In genomic region chr16:23745263-23745662, GRCh38 we compare ENCODE assay signal across 26 cellular contexts. TPM values are rescaled to one million over a fixed set of nuclear protein-coding genes. Genes with fewer than 3 reads are reported as not detected.
DNase-seq lines count a peak whose midpoint lies in the region; ATAC-seq and TF ChIP-seq lines count a peak whose summit lies in the region.
"Had no signal": no experiment of that assay in that cellular context is flagged by ENCODE, and none has a peak within 500 bp of the region (broad histone marks: within the 10 kb centered on the region; RNA-seq: fewer than 3 reads in every experiment).

No MANE protein-coding gene starts in this region.

- H3K4me3 ChIP-seq in mucosa of descending colon (no peak overlapping the region), transverse colon (no peak overlapping the region)
- H3K4me3 ChIP-seq: BLaER1, GM12878 had no signal

- no peaks in the 10 kb centered on the region for H3K9me3 ChIP-seq in mucosa of descending colon
- H3K9me3 ChIP-seq in transverse colon, result no peaks in the 10 kb centered on the region
- H3K9me3 ChIP-seq: BE2C, BLaER1 had no signal

- no peak for TF ChIP-seq EP300 in transverse colon (IDR thresholded peaks at IDR 0.05; ENCODE audit: low read depth)

- ATAC-seq in mucosa of descending colon (peak; percentile 88), GM18498 (IDR thresholded peaks at IDR 0.05; ENCODE audit: unreplicated experiment) (no peak), HG03342 (IDR thresholded peaks at IDR 0.05; ENCODE audit: unreplicated experiment) (no peak)
- ATAC-seq: GM12878 had no signal

- 60% methylated on average over 4 of the region's 4 CpGs; no CpG with 5 or more reads in 1 of the 2 donors for WGBS in transverse colon (ENCODE audit: low coverage in 1 of 2), 2 donors

- DNase-seq in islet precursor cell (peak; percentile 14), mucosa of descending colon (no peak), transverse colon (no peak), HUDEP-2 (lab: John Stamatoyannopoulos, UW; ENCODE audit: unreplicated experiment in 76 of 76) (no peak)
- DNase-seq: 8988T; ACHN; BE2C; C1 segment of cervical spinal cord; CD4-positive, alpha-beta memory T cell; CD4-positive, CD25-positive, alpha-beta regulatory T cell; CD8-positive, alpha-beta memory T cell; COR-L47; DMS 273 treated with DMSO at 0.1 percent for 48 hours; DMS153; DMS53; DMS79; DND-41; EL; GDM1 had no signal

- H3K27ac ChIP-seq in transverse colon, result peak overlapping the region in 3 of 4 donors; percentile 22 to 62 (median 38)
- H3K27ac ChIP-seq: BLaER1 had no signal

- in situ Hi-C loops in transverse colon (cut with MboI; ENCODE audit: low pct_ligation_motif_present in 1 of 4, low pct_unique_long_range_greater_than_20kb in 1 of 4, low sequenced_read_pairs in 3 of 4), result loop anchor here in 2 of 4 donors (10.0 to 25.0 kb wide), 2 partner anchors 60 to 517 kb away; partner anchors contain the start of gene CACNG3 (in 1 of the 2)

- TF ChIP-seq CTCF in mucosa of descending colon (IDR thresholded peaks at IDR 0.05) (no peak), transverse colon (IDR thresholded peaks at IDR 0.05) (no peak)

- H3K36me3 ChIP-seq in mucosa of descending colon (ENCODE audit: low read depth) (no peaks in the 10 kb centered on the region), transverse colon (no peaks in the 10 kb centered on the region)
- H3K36me3 ChIP-seq: BE2C, BLaER1 had no signal

- intact Hi-C loops in mucosa of descending colon (cut with DNase I, micrococcal nuclease) (no loop called here), transverse colon (cut with DNase I; ENCODE audit: low total_unique reads) (no loop called here)

- no peak for TF ChIP-seq POLR2A in transverse colon (IDR thresholded peaks at IDR 0.05)

- peaks cover 3% of the 10 kb centered on the region for H3K27me3 ChIP-seq in transverse colon
- H3K27me3 ChIP-seq: BLaER1 had no signal

- no peaks in the 10 kb centered on the region for H3K4me1 ChIP-seq in mucosa of descending colon (ENCODE audit: low read depth)
- H3K4me1 ChIP-seq in transverse colon, result peaks cover 0 to 7% (median 2%) of the 10 kb centered on the region in 4 donors
- H3K4me1 ChIP-seq: BE2C, BLaER1 had no signal

RNA-seq across cellular contexts. Expression of gene CHP2, which starts 9.6 kb away (rescaled TPM):
- total RNA-seq in mucosa of descending colon, result 100 to 1,000 TPM in 2 of 3 donors, 10 to 100 TPM in 1; 97.5 to 432 (median 101) TPM
- 100 to 1,000 TPM in 2 of 4 donors, 10 to 100 TPM in 2; 90.9 to 264 (median 122) TPM for total RNA-seq in transverse colon
- total RNA-seq: CD4-positive, alpha-beta memory T cell; CD4-positive, CD25-positive, alpha-beta regulatory T cell; CD8-positive, alpha-beta memory T cell; Daoy; G401; GM12878 had no signal

RNA-seq across cellular contexts. Expression of gene ERN2, which starts 32.2 kb away (rescaled TPM):
- 100 to 1,000 TPM in 2 of 3 donors, 10 to 100 TPM in 1; 89.4 to 263 (median 154) TPM for total RNA-seq in mucosa of descending colon
- total RNA-seq in transverse colon, result 100 to 1,000 TPM; 114 to 408 (median 168) TPM
- total RNA-seq: A673; CD4-positive, alpha-beta memory T cell; CD4-positive, CD25-positive, alpha-beta regulatory T cell; CD8-positive, alpha-beta memory T cell had no signal
